Comparison of ENCODE assay signal across 8 cellular contexts in genomic region chr1:169794530-169795416, GRCh38. TPM values are rescaled to one million over a fixed set of nuclear protein-coding genes. Genes with fewer than 3 reads are reported as not detected.
DNase-seq lines count a peak whose midpoint lies in the region; ATAC-seq lines count a peak whose summit lies in the region.

METTL18 (minus strand) TSS chr1:169794907; CDS start chr1:169793695, 1,212 bp downstream.

- H3K4me2 ChIP-seq in BLaER1: peak within 1 kb of the TSS; percentile 81

- POLR2A ChIA-PET in activated CD4-positive, alpha-beta T cell treated with anti-CD3 and anti-CD28 coated beads, Interleukin-2, amount 10 ng/mL, durations not matched to agents 7 days and 5 days (lab: Charles Lee): interaction anchor here (0.7 kb wide), 4 partner anchors 139 to 1372 kb away, joined by 3 to 6 read pairs (median 3); no protein-coding TSS in a partner anchor

- DNase-seq in NCI-H69 (lab: John Stamatoyannopoulos, UW): peak; percentile 98
- DNase-seq in activated CD4-positive, alpha-beta T cell treated with anti-CD3 and anti-CD28 coated beads, Interleukin-2, amount 10 ng/mL, durations not matched to agents 7 days and 5 days: peak; percentile 95
- DNase-seq in dedifferentiated amniotic fluid mesenchymal stem cell (ENCODE audit: extremely low spot score): peak; percentile 93
- peak; percentile 94 for DNase-seq in left lobe of liver (ENCODE audit: low spot score)
- DNase-seq in stimulated activated CD4-positive, alpha-beta T cell treated with anti-CD3 and anti-CD28 coated beads, Interleukin-2, amount 100 ng/mL, for 4 hours (ENCODE audit: low read depth): peak; percentile 87

- peak within 1 kb of the TSS; percentile 85 for H3K4me3 Mint-ChIP-seq in activated CD4-positive, alpha-beta T cell treated with anti-CD3 and anti-CD28 coated beads, Interleukin-2, amount 10 ng/mL, durations not matched to agents 7 days and 5 days

- peak within 1 kb of the TSS; percentile 94 for H3K27ac Mint-ChIP-seq in activated CD4-positive, alpha-beta T cell treated with anti-CD3 and anti-CD28 coated beads, Interleukin-2, amount 10 ng/mL, durations not matched to agents 7 days and 5 days

- H3K4me3 ChIP-seq in BLaER1: peak within 1 kb of the TSS; percentile 84

- ATAC-seq in GM19328 (IDR thresholded peaks at IDR 0.05; ENCODE audit: unreplicated experiment): peak; percentile 95
- ATAC-seq in HG03520 (IDR thresholded peaks at IDR 0.05; ENCODE audit: unreplicated experiment): peak; percentile 96
- peak; percentile 99 for ATAC-seq in left lobe of liver

- H4K20me1 ChIP-seq in BLaER1: no peaks in the 10 kb centered on the region

- H3K4me1 ChIP-seq in BLaER1: peaks cover 36% of the 10 kb centered on the region

- peaks cover 65% of the 10 kb centered on the region for H3K4me1 Mint-ChIP-seq in activated CD4-positive, alpha-beta T cell treated with anti-CD3 and anti-CD28 coated beads, Interleukin-2, amount 10 ng/mL, durations not matched to agents 7 days and 5 days

- H3K9me3 ChIP-seq in BLaER1: no peaks in the 10 kb centered on the region

- H3K9me3 Mint-ChIP-seq in activated CD4-positive, alpha-beta T cell treated with anti-CD3 and anti-CD28 coated beads, Interleukin-2, amount 10 ng/mL, durations not matched to agents 7 days and 5 days: no peaks in the 10 kb centered on the region

- CTCF ChIA-PET in activated CD4-positive, alpha-beta T cell treated with anti-CD3 and anti-CD28 coated beads, Interleukin-2, amount 10 ng/mL, durations not matched to agents 7 days and 5 days (lab: Charles Lee): interaction anchor here (0.8 to 2.9 kb wide), 3 partner anchors 8 to 82 kb away, joined by 3 to 8 read pairs (median 3); no protein-coding TSS in a partner anchor

- H3K9ac ChIP-seq in BLaER1: peak within 1 kb of the TSS; percentile 85

- peaks cover 25% of the 10 kb centered on the region for H3K36me3 ChIP-seq in BLaER1

- peaks cover 56% of the 10 kb centered on the region for H3K36me3 Mint-ChIP-seq in activated CD4-positive, alpha-beta T cell treated with anti-CD3 and anti-CD28 coated beads, Interleukin-2, amount 10 ng/mL, durations not matched to agents 7 days and 5 days (ENCODE audit: low read depth)

- H3K27me3 Mint-ChIP-seq in activated CD4-positive, alpha-beta T cell treated with anti-CD3 and anti-CD28 coated beads, Interleukin-2, amount 10 ng/mL, durations not matched to agents 7 days and 5 days: no peaks in the 10 kb centered on the region

- H3K27me3 ChIP-seq in BLaER1: no peaks in the 10 kb centered on the region

- peak within 1 kb of the TSS; percentile 84 for H3K27ac ChIP-seq in BLaER1

RNA-seq across cellular contexts. Expression of gene METTL18, which starts in this region (rescaled TPM):
- 10 to 100 TPM; 13.4 to 18.4 TPM for total RNA-seq in activated CD4-positive, alpha-beta T cell treated with anti-CD3 and anti-CD28 coated beads, Interleukin-2, amount 10 ng/mL, durations not matched to agents 7 days and 5 days
- 2.0 TPM for total RNA-seq in left lobe of liver

Comparison
In these comparisons a context has a peak if more than half of its experiments do, and no peak if none do; other contexts are left out.
1. Peak in every context shown above with its lines: DNase-seq, ATAC-seq, H3K4me3 ChIP-seq and H3K27ac ChIP-seq.